ENCODE assay signal across 9 cellular contexts in genomic region chr11:68461284-68461861, GRCh38. TPM values are rescaled to one million over a fixed set of nuclear protein-coding genes. Genes with fewer than 3 reads are reported as not detected.
DNase-seq lines count a peak whose midpoint lies in the region; ATAC-seq, FAIRE-seq and TF ChIP-seq lines count a peak whose summit lies in the region.
"Had no signal": no experiment of that assay in that cellular context is flagged by ENCODE, and none has a peak within 500 bp of the region (broad histone marks: within the 10 kb centered on the region; RNA-seq: fewer than 3 reads in every experiment).

No MANE protein-coding gene starts in this region.

- H2AFZ ChIP-seq in K562 (ENCODE audit: low read depth, low read length) = no peak overlapping the region

- H3K27ac ChIP-seq in K562 (ENCODE audit: extremely low read depth, low read depth, low read length) (peak overlapping the region; percentile 86), liver (ENCODE audit: low read depth in 1 of 2, low read length in 2 of 2) (peak overlapping the region; percentile 78 to 94), tibial nerve (peak overlapping the region; percentile 91 to 96 (median 95))

- DNase-seq in DMS 273 (lab: John Stamatoyannopoulos, UW; ENCODE audit: unreplicated experiment) (peak; percentile 54), DMS 273 treated with DMSO at 0.1 percent for 48 hours (lab: John Stamatoyannopoulos, UW) (no peak), NCI-H1105 (lab: John Stamatoyannopoulos, UW) (peak; percentile 10), K562 (ENCODE audit: extremely low read depth in 1 of 4, low spot score in 3 of 4) (peak in 2 of 4 experiments; percentile 59 to 68), tibial nerve (ENCODE audit: low spot score in 2 of 2) (no peak)
- DNase-seq in activated effector memory CD4-positive, alpha-beta T cell treated with anti-CD3 and anti-CD28 coated beads, Interleukin-2, amount 50 U/mL, for 16 hours = no peak

- TF ChIP-seq EP300 in K562 (IDR thresholded peaks at IDR 0.05; ENCODE audit: low read length) (no peak), tibial nerve (IDR thresholded peaks at IDR 0.05) (no peak)

- POLR2A ChIA-PET in K562 (lab: Yijun Ruan, JAX) = interaction anchor here (1.5 to 1.7 kb wide), 2 partner anchors 12 to 22 kb away, joined by 4 to 6 read pairs; no protein-coding TSS in a partner anchor

- H3K27me3 ChIP-seq in K562 (ENCODE audit: control insufficient read depth in 2 of 2, insufficient read depth in 2 of 2, low read length in 2 of 2) (no peaks in the 10 kb centered on the region), liver (ENCODE audit: control insufficient read depth in 4 of 4, insufficient read depth in 4 of 4, low read length in 3 of 4) (no peaks in the 10 kb centered on the region), tibial nerve (no peaks in the 10 kb centered on the region)

- TF ChIP-seq POLR2A in K562 (conservative IDR thresholded peaks at IDR 0.05) = no peak
- TF ChIP-seq POLR2A in tibial nerve (IDR thresholded peaks at IDR 0.05) = no peak

- H3K4me2 ChIP-seq in K562 (ENCODE audit: insufficient read depth, low read length) = peak overlapping the region; percentile 92

- no peak for ATAC-seq in K562
- no peak for ATAC-seq in GM18520 (IDR thresholded peaks at IDR 0.05; ENCODE audit: unreplicated experiment)

- in situ Hi-C loops in K562 (cut with MboI) = no loop called here

- WGBS in K562 (ENCODE audit: insufficient coverage, low coverage, missing lambda C conversion rate) = under 1% methylated on average over 19 of the region's 22 CpGs
- under 1% methylated on average over 22 of the region's 22 CpGs for WGBS in liver
- 0 to 1% methylated on average over 18 to 22 of the region's 22 CpGs for WGBS in tibial nerve, 2 donors

- H3K4me1 ChIP-seq in K562 (replicated peaks in 1 of 2; ENCODE audit: control insufficient read depth in 2 of 2, insufficient read depth in 2 of 2, low read length in 2 of 2) (peaks cover 6 to 19% of the 10 kb centered on the region in 2 experiments; a peak in 4 of 5 replicates), liver (ENCODE audit: control insufficient read depth in 4 of 4, insufficient read depth in 4 of 4, low read length in 3 of 4) (peaks cover 6 to 38% (median 32%) of the 10 kb centered on the region in 4 donors), tibial nerve (peaks cover 0 to 58% (median 42%) of the 10 kb centered on the region in 4 donors)

- FAIRE-seq in K562 (lab: Jason Lieb, UNC) = peak; percentile 44
- FAIRE-seq: A204.1 had no signal

- intact Hi-C loops in K562 (cut with micrococcal nuclease) = no loop called here

- CTCF ChIA-PET in K562 (lab: Yijun Ruan, JAX; ENCODE audit: low intra/inter-chr PET ratio) = no interaction called here

- peak overlapping the region; percentile 62 for H3K4me3 ChIP-seq in K562
- H3K4me3 ChIP-seq in liver (ENCODE audit: low read depth in 1 of 3, low read length in 3 of 3) = peak overlapping the region; percentile 89 to 96 (median 92)
- peak overlapping the region; percentile 60 to 87 (median 80) for H3K4me3 ChIP-seq in tibial nerve

- TF ChIP-seq CTCF in K562 (IDR thresholded peaks at IDR 0.05 in 2 of 3, conservative IDR thresholded peaks at IDR 0.05 in 1 of 3; ENCODE audit: insufficient read depth in 2 of 3, low read depth in 1 of 3, low read length in 3 of 3) = no peak
- TF ChIP-seq CTCF in liver (IDR thresholded peaks at IDR 0.05; ENCODE audit: low read depth, low read length, missing input control) = no peak
- TF ChIP-seq CTCF in tibial nerve (IDR thresholded peaks at IDR 0.05) = no peak

- peaks cover 47% of the 10 kb centered on the region for H4K20me1 ChIP-seq in K562 (replicated peaks; ENCODE audit: control insufficient read depth, insufficient read depth, low read length)

- peaks cover 58% of the 10 kb centered on the region for H3K79me2 ChIP-seq in K562 (ENCODE audit: control insufficient read depth, insufficient read depth, low read length)

- H3K9me1 ChIP-seq in K562 (ENCODE audit: control insufficient read depth, insufficient read depth, low read length) = no peaks in the 10 kb centered on the region

- H3K9me3 ChIP-seq in K562 (replicated peaks; ENCODE audit: control insufficient read depth, insufficient read depth, low read depth, low read length) = no peaks in the 10 kb centered on the region
- no peaks in the 10 kb centered on the region for H3K9me3 ChIP-seq in liver (ENCODE audit: control insufficient read depth in 4 of 4, low read length in 3 of 4)
- no peaks in the 10 kb centered on the region for H3K9me3 ChIP-seq in tibial nerve

- TF ChIP-seq RAD21 in K562 (CRISPR knock-in tag; conservative IDR thresholded peaks at IDR 0.05 in 1 of 2, IDR thresholded peaks at IDR 0.05 in 1 of 2) (no peak), liver (IDR thresholded peaks at IDR 0.05) (no peak)

- H3K36me3 ChIP-seq in K562 (ENCODE audit: control insufficient read depth, insufficient read depth, low read length) (peaks cover 23% of the 10 kb centered on the region; the same call in 2 of the 3 replicates), liver (ENCODE audit: control insufficient read depth in 4 of 4, insufficient read depth in 3 of 4, low read depth in 1 of 4, low read length in 3 of 4) (no peaks in the 10 kb centered on the region), tibial nerve (no peaks in the 10 kb centered on the region)

- H3K9ac ChIP-seq in K562 (ENCODE audit: insufficient read depth in 1 of 2, low read depth in 2 of 2, low read length in 2 of 2) (peak overlapping the region; percentile 77 to 98), liver (ENCODE audit: low read depth in 1 of 2, low read length in 2 of 2) (peak overlapping the region; percentile 0 to 92)

- no TSS peak for BruUV-seq in K562 (replicated peaks; lab: Mats Ljungman, UMichigan)

TF ChIP-seq in K562, 482 proteins besides CTCF, POLR2A, EP300 and RAD21 (continues in another document):
- TF ChIP-seq CBFB (CRISPR knock-in tag; IDR thresholded peaks at IDR 0.05) (no peak), DLX4 (CRISPR knock-in tag; IDR thresholded peaks at IDR 0.05) (no peak), GATAD2A (IDR thresholded peaks at IDR 0.05) (no peak), MCM5 (IDR thresholded peaks at IDR 0.05; ENCODE audit: low read depth) (no peak), ZNF551 (CRISPR knock-in tag; IDR thresholded peaks at IDR 0.05) (no peak), TBL1XR1 (IDR thresholded peaks at IDR 0.05; ENCODE audit: low read length in 2 of 2) (no peak), THRAP3 (IDR thresholded peaks at IDR 0.05; ENCODE audit: borderline replicate concordance) (no peak), ZNF584 (CRISPR knock-in tag; IDR thresholded peaks at IDR 0.05; ENCODE audit: low read depth) (no peak)

TF ChIP-seq in liver, 16 proteins besides CTCF, POLR2A, EP300 and RAD21:
- TF ChIP-seq GABPA (IDR thresholded peaks at IDR 0.05 in 1 of 2, conservative IDR thresholded peaks at IDR 0.05 in 1 of 2) = no peak
- TF ChIP-seq EGR1 (IDR thresholded peaks at IDR 0.05; ENCODE audit: low read depth in 2 of 2) = no peak
- peak in 1 of 2 donors; percentile 7 for TF ChIP-seq HNF4A (conservative IDR thresholded peaks at IDR 0.05)
- no peak for TF ChIP-seq SP1 (IDR thresholded peaks at IDR 0.05)
TF ChIP-seq in liver: peak in this region for 1.

RNA-seq across cellular contexts. Expression of gene PPP6R3, which starts 0.8 kb away (rescaled TPM):
- total RNA-seq in K562 (2011; cell fraction: chromatin; rRNA removed; ENCODE audit: low replicate concordance) = 136 and 375 TPM in 2 replicates
- 57.0 and 86.1 TPM in 2 replicates for total RNA-seq in K562 (2011; cell fraction: nucleolus; rRNA removed)
- 132 and 147 TPM in 2 replicates for total RNA-seq in K562 (2011; cell fraction: nucleoplasm; rRNA removed)
- total RNA-seq in K562 (2014; rRNA removed) (96.1 and 103 TPM in 2 replicates), K562 (2014; rRNA removed; fragmentation: Illumina TruSeq; extraction: Trizol) (110 and 132 TPM in 2 replicates), K562 (2015; rRNA removed; fragmentation: Illumina TruSeq; extraction: Trizol) (111 and 117 TPM in 2 replicates), K562 (2021) (90.3 and 91.2 TPM in 2 replicates), liver (100 to 1,000 TPM in 1 of 2 donors, 10 to 100 TPM in 1; 84.6 to 101 TPM), tibial nerve (100 to 1,000 TPM; 103 to 150 (median 119) TPM)
- polyA plus RNA-seq in K562 (2011; rRNA removed) (58.4 and 75.6 TPM in 2 replicates), K562 (2014; fragmentation: Illumina TruSeq; extraction: Trizol) (69.1 and 80.6 TPM in 2 replicates), K562 (2014; fragmentation: Nextera tagmentation; extraction: Ambion mirVana) (10 to 100 TPM; 20.3 to 32.5 TPM), K562 (2014; rRNA removed) (46.7 and 48.4 TPM in 2 replicates), liver (10 to 100 TPM; 12.3 to 31.5 TPM)
- polyA plus RNA-seq in K562 (2011; cell fraction: cytosol; rRNA removed) = 25.4 and 35.3 TPM in 2 replicates
- polyA plus RNA-seq in K562 (2011; cell fraction: nucleus; rRNA removed) = 95.8 and 111 TPM in 2 replicates
- 45.4 and 55.1 TPM in 2 replicates for polyA plus RNA-seq in K562 (2012)
- 179 and 197 TPM in 2 replicates for polyA minus RNA-seq in K562 (2011; rRNA and poly(A)+ RNA removed)
- 67.2 and 87.0 TPM in 2 replicates for polyA minus RNA-seq in K562 (2011; cell fraction: cytosol; rRNA and poly(A)+ RNA removed)
- 114 and 187 TPM in 2 replicates for polyA minus RNA-seq in K562 (2011; cell fraction: nucleus; rRNA and poly(A)+ RNA removed)

Comparison
In these comparisons a context has a peak if more than half of its experiments do, and no peak if none do; other contexts are left out.
1. DNase-seq: peak in DMS 273 (single experiment) and NCI-H1105 (single experiment); none in DMS 273 treated with DMSO at 0.1 percent for 48 hours (single experiment), tibial nerve (0 of 2) and activated effector memory CD4-positive, alpha-beta T cell treated with anti-CD3 and anti-CD28 coated beads, Interleukin-2, amount 50 U/mL, for 16 hours (single experiment).
2. Peak in every context shown above with its lines, with median percentiles within 50 percentile points of each other: H3K27ac ChIP-seq and H3K4me3 ChIP-seq.